ENCODE assay signal across 14 cellular contexts in the genomic region with DNA sequence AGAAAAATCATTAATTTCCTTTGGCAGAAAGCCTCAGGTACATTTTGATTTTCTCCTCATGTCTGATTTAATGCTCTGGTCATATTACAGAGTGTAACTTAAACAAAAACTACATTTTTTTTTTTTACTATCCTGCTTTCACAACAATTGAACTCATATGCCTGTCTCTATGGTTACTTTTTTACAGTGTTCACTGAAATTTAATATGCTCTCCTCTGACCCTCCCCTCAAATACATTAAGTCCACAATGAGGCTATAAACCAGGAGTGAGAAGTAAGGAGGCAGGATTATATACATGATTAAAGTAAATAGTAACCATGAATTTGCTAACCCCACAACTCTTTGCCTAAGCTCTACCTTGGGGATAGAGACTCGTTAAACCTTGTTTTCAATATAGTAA. TPM values are rescaled to one million over a fixed set of nuclear protein-coding genes. Genes with fewer than 3 reads are reported as not detected.
"Had no signal": no experiment of that assay in that cellular context is flagged by ENCODE, and none has a peak within 500 bp of the region (broad histone marks: within the 10 kb centered on the region; RNA-seq: fewer than 3 reads in every experiment).

No MANE protein-coding gene starts in this region.

- DNase-seq: activated CD4-positive, alpha-beta T cell treated with anti-CD3 and anti-CD28 coated beads, Interleukin-2, amount 10 ng/mL, durations not matched to agents 7 days and 5 days; activated CD8-positive, alpha-beta T cell treated with anti-CD3 and anti-CD28 coated beads, Interleukin-2, amount 10 ng/mL, durations not matched to agents 7 days and 5 days; activated naive CD4-positive, alpha-beta T cell treated with anti-CD3 and anti-CD28 coated beads for 36 hours; activated T-cell treated with anti-CD3 and anti-CD28 coated beads, Interleukin-2, amount 50 U/mL, for 4 hours; anterior cingulate cortex; colonic mucosa; endodermal cell; foreskin keratinocyte; mesenchymal stem cell; naive thymus-derived CD4-positive, alpha-beta T cell; stimulated activated CD4-positive, alpha-beta T cell treated with anti-CD3 and anti-CD28 coated beads, Interleukin-12 subunit alpha, Interleukin-12 subunit beta, amount 100 ng/mL, for 4 hours; stimulated activated CD4-positive, alpha-beta T cell treated with anti-CD3 and anti-CD28 coated beads, Interleukin-1b, Interleukin-23, amount 100 ng/mL, for 48 hours; stimulated activated CD8-positive, alpha-beta memory T cell treated with anti-CD3 and anti-CD28 coated beads, Interleukin-4, amount 100 ng/mL, for 48 hours; stimulated activated naive CD4-positive, alpha-beta T cell had no signal

RNA-seq across cellular contexts. Expression of a gene that starts 2.3 kb away (rescaled TPM):
- total RNA-seq: activated CD4-positive, alpha-beta T cell treated with anti-CD3 and anti-CD28 coated beads, Interleukin-2, amount 10 ng/mL, durations not matched to agents 7 days and 5 days; activated T-cell treated with anti-CD3 and anti-CD28 coated beads, Interleukin-2, amount 50 U/mL, for 4 hours had no signal
